10 cellular contexts compared by ENCODE assay signal in the genomic region with DNA sequence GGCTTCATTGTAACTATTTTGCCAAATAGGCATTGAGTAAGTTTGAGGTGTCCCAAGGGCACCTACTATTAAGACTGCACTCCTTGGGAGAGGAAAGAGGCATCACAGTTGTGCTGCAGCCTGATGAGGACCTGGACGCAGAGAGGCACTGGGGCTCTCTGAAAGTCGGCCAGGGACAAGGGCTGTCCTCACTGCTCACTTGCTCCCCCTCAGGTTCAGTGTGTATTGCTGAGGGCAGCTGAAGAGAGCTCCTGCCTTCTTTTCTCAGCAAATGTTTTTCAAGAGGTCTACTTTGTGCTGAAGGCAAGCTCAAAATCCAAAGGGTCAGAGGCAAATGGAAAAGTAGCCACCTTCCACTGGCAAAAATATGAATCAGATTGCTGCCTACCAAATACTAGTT.
DNase-seq lines count a peak whose midpoint lies in the region; ATAC-seq, FAIRE-seq and TF ChIP-seq lines count a peak whose summit lies in the region.
"Had no signal": no experiment of that assay in that cellular context is flagged by ENCODE, and none has a peak within 500 bp of the region (broad histone marks: within the 10 kb centered on the region; RNA-seq: fewer than 3 reads in every experiment).

No MANE protein-coding gene starts in this region.

- intact Hi-C loops in HepG2 (cut with micrococcal nuclease; ENCODE audit: unreplicated experiment), result no loop called here

- WGBS in HepG2 (ENCODE audit: low lambda C conversion rate), result 0% methylated on average over 2 of the region's 2 CpGs

- H3K4me2 ChIP-seq in HepG2 (ENCODE audit: low read depth, low read length), result no peak overlapping the region
- H3K4me2 ChIP-seq: KMS-11 had no signal

- in situ Hi-C loops in HepG2 (cut with HindIII; ENCODE audit: extremely low pct_ligation_motif_present, low pct_unique_long_range_greater_than_20kb), result no loop called here

- peak; percentile 71 for ATAC-seq in GM19452 (IDR thresholded peaks at IDR 0.05; ENCODE audit: unreplicated experiment)
- ATAC-seq in HG03521 (IDR thresholded peaks at IDR 0.05; ENCODE audit: unreplicated experiment), result peak; percentile 89
- peak; percentile 100 for ATAC-seq in HepG2

- H3K4me3 ChIP-seq in WI38 (ENCODE audit: low read depth, low read length) (no peak overlapping the region), HepG2 (replicated peaks in 1 of 3; ENCODE audit: insufficient read depth in 1 of 3, low read depth in 2 of 3, low read length in 3 of 3) (no peak overlapping the region)
- H3K4me3 ChIP-seq: heart right ventricle had no signal

- DNase-seq in DMS53 (lab: John Stamatoyannopoulos, UW) (peak; percentile 86), HepG2 (ENCODE audit: low spot score) (peak; percentile 17), NCI-H2081 treated with DMSO at 0.1 percent for 48 hours (lab: John Stamatoyannopoulos, UW) (no peak), NCI-H2107 (lab: John Stamatoyannopoulos, UW) (no peak), epidermal melanocyte (ENCODE audit: insufficient read length, low spot score) (no peak)
- DNase-seq: heart right ventricle had no signal

- TF ChIP-seq CTCF in WI38 (IDR thresholded peaks at IDR 0.05; ENCODE audit: low read depth, low read length) (peak; percentile 21; the same call in 1 of the 2 replicates), HepG2 (CRISPR knock-in tag; IDR thresholded peaks at IDR 0.05) (peak; percentile 41)

- no TSS peak for BruUV-seq in HepG2 (replicated peaks; lab: Mats Ljungman, UMichigan)

- no peaks in the 10 kb centered on the region for H3K9me3 ChIP-seq in HepG2 (ENCODE audit: low read length)
- H3K9me3 ChIP-seq: heart right ventricle had no signal

- no peak overlapping the region for H3K9ac ChIP-seq in HepG2 (ENCODE audit: insufficient read depth, low read depth, low read length)
- H3K9ac ChIP-seq: KMS-11 had no signal

- no peak for TF ChIP-seq RAD21 in HepG2 (CRISPR knock-in tag; IDR thresholded peaks at IDR 0.05)

- TF ChIP-seq EP300 in HepG2 (IDR thresholded peaks at IDR 0.05; ENCODE audit: low read depth in 2 of 2, low read length in 2 of 2) (no peak), HepG2 (CRISPR knock-in tag; IDR thresholded peaks at IDR 0.05; ENCODE audit: borderline replicate concordance) (no peak)

- POLR2A ChIA-PET in HepG2 (lab: Yijun Ruan, JAX), result no interaction called here

- no peaks in the 10 kb centered on the region for H3K4me1 ChIP-seq in HepG2 (ENCODE audit: insufficient read depth, low read length)
- H3K4me1 ChIP-seq: heart right ventricle had no signal

- H3K36me3 ChIP-seq in HepG2 (replicated peaks in 1 of 2; ENCODE audit: control insufficient read depth in 1 of 2, insufficient read depth in 2 of 2, low read length in 2 of 2), result no peaks in the 10 kb centered on the region
- H3K36me3 ChIP-seq: heart right ventricle had no signal

- no peak overlapping the region for H3K27ac ChIP-seq in HepG2 (ENCODE audit: extremely low read length, insufficient read depth, low read length)
- H3K27ac ChIP-seq: heart right ventricle, KMS-11 had no signal

- H4K20me1 ChIP-seq in HepG2 (ENCODE audit: insufficient read depth, low read length), result no peaks in the 10 kb centered on the region

- no peaks in the 10 kb centered on the region for H3K27me3 ChIP-seq in HepG2 (ENCODE audit: control insufficient read depth in 1 of 2, insufficient read depth in 2 of 2, low read length in 2 of 2)
- H3K27me3 ChIP-seq: heart right ventricle had no signal

- peak; percentile 50 for FAIRE-seq in HepG2 (lab: Jason Lieb, UNC)

- no peak overlapping the region for H2AFZ ChIP-seq in HepG2 (ENCODE audit: low read length)

- no peak for TF ChIP-seq POLR2A in HepG2 (IDR thresholded peaks at IDR 0.05; ENCODE audit: insufficient read depth in 1 of 2, low read depth in 2 of 2, low read length in 2 of 2)

- H3K79me2 ChIP-seq in HepG2 (ENCODE audit: insufficient read depth, low read length), result no peaks in the 10 kb centered on the region

- CTCF ChIA-PET in HepG2 (lab: Yijun Ruan, JAX; ENCODE audit: low intra/inter-chr PET ratio, low total read pairs), result no interaction called here

TF ChIP-seq in HepG2, 621 proteins besides CTCF, POLR2A, EP300 and RAD21:
- TF ChIP-seq ZFP91 (CRISPR knock-in tag; IDR thresholded peaks at IDR 0.05; ENCODE audit: borderline replicate concordance), result no peak

Comparison
In these comparisons a context has a peak if more than half of its experiments do, and no peak if none do; other contexts are left out.
1. DNase-seq: peak in DMS53 (single experiment) and HepG2 (single experiment); none in NCI-H2081 treated with DMSO at 0.1 percent for 48 hours (single experiment), NCI-H2107 (single experiment) and epidermal melanocyte (single experiment).
2. Peak in every context shown above with its lines, with median percentiles within 50 percentile points of each other: ATAC-seq.